ENCODE assay signal across 7 cellular contexts in genomic region chr3:50154840-50155490, GRCh38. TPM values are rescaled to one million over a fixed set of nuclear protein-coding genes. Genes with fewer than 3 reads are reported as not detected.
A peak's percentile ranks its signal among the peaks of the same experiment; 100 is the strongest.
DNase-seq lines count a peak whose midpoint lies in the region; ATAC-seq and TF ChIP-seq lines count a peak whose summit lies in the region.

Gene SEMA3F (plus strand): TSS chr3:50155324. CDS start chr3:50159623, 4,299 bp downstream.

- H3K4me3 ChIP-seq in epithelial cell of proximal tubule (ENCODE audit: low read depth, low read length): peak within 1 kb of the TSS; percentile 63

- peak; percentile 79 for ATAC-seq in GM18498 (IDR thresholded peaks at IDR 0.05; ENCODE audit: unreplicated experiment)
- ATAC-seq in HG02588 (IDR thresholded peaks at IDR 0.05; ENCODE audit: unreplicated experiment): peak; percentile 56

- TF ChIP-seq CTCF in epithelial cell of proximal tubule (conservative IDR thresholded peaks at IDR 0.05; ENCODE audit: low read depth, low read length): no peak

- DNase-seq in NCI-H510A (lab: John Stamatoyannopoulos, UW): peak; percentile 45
- DNase-seq in activated T-cell treated with anti-CD3 and anti-CD28 coated beads for 4 hours: peak; percentile 58
- no peak for DNase-seq in epithelial cell of proximal tubule (ENCODE audit: low read depth)
- peak; percentile 62 for DNase-seq in myocyte (ENCODE audit: low read depth)
- peak; percentile 18 to 61 for DNase-seq in stimulated activated CD8-positive, alpha-beta memory T cell treated with anti-CD3 and anti-CD28 coated beads, Interleukin-7, amount 100 ng/mL, for 4 hours (ENCODE audit: low read depth in 2 of 2)

RNA-seq across cellular contexts. Expression of gene SEMA3F, which starts in this region (rescaled TPM):
- total RNA-seq in epithelial cell of proximal tubule (36.0 and 58.6 TPM in 2 replicates), myocyte (0.51 and 1.6 TPM in 2 replicates)
- polyA plus RNA-seq in myocyte (2012): 0.58 TPM

Comparison
In these comparisons a context has a peak if more than half of its experiments do, and no peak if none do; other contexts are left out.
1. RNA of gene SEMA3F (total RNA-seq): 36.0 to 58.6 TPM in epithelial cell of proximal tubule; 0.51 to 1.6 TPM in myocyte; every median in the first group is over 10 times any median in the second.